38 cellular contexts compared by ENCODE assay signal in the genomic region with DNA sequence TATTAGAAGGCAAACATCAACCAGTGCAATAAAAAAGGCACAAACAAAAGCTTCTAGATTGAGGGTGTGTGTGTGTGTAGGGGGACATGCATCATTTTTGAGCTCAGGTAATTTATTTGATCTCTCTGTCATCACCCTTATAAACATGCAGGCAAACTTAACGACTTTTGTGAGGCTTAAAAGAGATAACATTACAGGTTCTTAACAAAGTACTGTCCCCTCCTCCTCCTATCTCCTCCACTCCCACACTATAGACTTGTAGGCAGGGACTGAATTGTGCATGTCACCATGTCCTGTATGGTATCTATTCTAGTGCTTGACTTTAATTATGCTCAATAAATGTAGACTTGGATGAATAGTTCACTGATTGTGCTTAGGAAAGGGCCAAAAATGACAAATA.
"Had no signal": no experiment of that assay in that cellular context is flagged by ENCODE, and none has a peak within 500 bp of the region (broad histone marks: within the 10 kb centered on the region; RNA-seq: fewer than 3 reads in every experiment).

No MANE protein-coding gene starts in this region.

- DNase-seq: activated effector memory CD4-positive, alpha-beta T cell treated with anti-CD3 and anti-CD28 coated beads, Interleukin-2, amount 50 U/mL, for 16 hours; activated effector memory CD4-positive, alpha-beta T cell treated with Interleukin-2 at 50 U/mL for 16 hours; activated gamma-delta T cell; activated gamma-delta T cell treated with Interleukin-2 at 50 U/mL for 16 hours; activated naive CD4-positive, alpha-beta T cell; activated naive CD4-positive, alpha-beta T cell treated with anti-CD3 and anti-CD28 coated beads for 36 hours; activated naive CD4-positive, alpha-beta T cell treated with anti-CD3 and anti-CD28 coated beads, Interleukin-2, amount 10 ng/mL, durations not matched to agents 7 days and 5 days; activated naive CD4-positive, alpha-beta T cell treated with anti-CD3 and anti-CD28 coated beads, Interleukin-2, amount 50 U/mL, for 16 hours; activated naive CD4-positive, alpha-beta T cell treated with Interleukin-2 at 50 U/mL for 16 hours; activated naive CD8-positive, alpha-beta T cell treated with anti-CD3 and anti-CD28 coated beads for 36 hours; activated naive CD8-positive, alpha-beta T cell treated with anti-CD3 and anti-CD28 coated beads, Interleukin-2, amount 10 ng/mL, durations not matched to agents 7 days and 5 days; activated naive CD8-positive, alpha-beta T cell treated with anti-CD3 and anti-CD28 coated beads, Interleukin-2, amount 50 U/mL, for 24 hours; activated T-cell treated with anti-CD3 and anti-CD28 coated beads, Interleukin-2, amount 50 U/mL, for 1 hour; activated T-cell treated with anti-CD3 and anti-CD28 coated beads, Interleukin-2, amount 50 U/mL, for 24 hours; activated T-cell treated with anti-CD3 and anti-CD28 coated beads, Interleukin-2, amount 50 U/mL, for 4 hours; activated T-cell treated with anti-CD3 and anti-CD28 coated beads, Interleukin-2, amount 50 U/mL, for 48 hours; activated T-cell treated with anti-CD3 and anti-CD28 coated beads, Interleukin-2, amount 50 U/mL, for 72 hours; adrenal gland; amniotic stem cell; amygdala; anterior cingulate cortex; aorta; body of pancreas; brain microvascular endothelial cell; caudate nucleus; central memory CD4-positive, alpha-beta T cell; cerebellar nuclear complex had no signal

- H3K4me3 ChIP-seq: adrenal gland, ascending aorta, body of pancreas, breast epithelium, cardiac muscle cell had no signal

- H3K4me1 Mint-ChIP-seq: activated naive CD4-positive, alpha-beta T cell treated with anti-CD3 and anti-CD28 coated beads, Interleukin-2, amount 10 ng/mL, durations not matched to agents 7 days and 5 days; activated naive CD4-positive, alpha-beta T cell treated with anti-CD3 and anti-CD28 coated beads, Interleukin-2, amount 50 U/mL, for 24 hours; activated naive CD8-positive, alpha-beta T cell treated with anti-CD3 and anti-CD28 coated beads for 36 hours; activated naive CD8-positive, alpha-beta T cell treated with anti-CD3 and anti-CD28 coated beads, Interleukin-2, amount 10 ng/mL, durations not matched to agents 7 days and 5 days; activated naive CD8-positive, alpha-beta T cell treated with anti-CD3 and anti-CD28 coated beads, Interleukin-2, amount 50 U/mL, for 24 hours; activated T-helper 17 cell treated with anti-CD3 and anti-CD28 coated beads, Interleukin-2, amount 50 U/mL, for 72 hours; brain; central memory CD8-positive, alpha-beta T cell had no signal

- H3K36me3 Mint-ChIP-seq: activated naive CD4-positive, alpha-beta T cell treated with anti-CD3 and anti-CD28 coated beads, Interleukin-2, amount 10 ng/mL, durations not matched to agents 7 days and 5 days; activated naive CD4-positive, alpha-beta T cell treated with anti-CD3 and anti-CD28 coated beads, Interleukin-2, amount 50 U/mL, for 24 hours; activated naive CD4-positive, alpha-beta T cell treated with anti-CD3 and anti-CD28 coated beads, Interleukin-2, amount 50 U/mL, for 72 hours; activated naive CD8-positive, alpha-beta T cell; activated naive CD8-positive, alpha-beta T cell treated with anti-CD3 and anti-CD28 coated beads for 36 hours; activated naive CD8-positive, alpha-beta T cell treated with anti-CD3 and anti-CD28 coated beads, Interleukin-2, amount 10 ng/mL, durations not matched to agents 7 days and 5 days; brain had no signal

- H3K4me1 ChIP-seq: adrenal gland, ascending aorta, body of pancreas, breast epithelium had no signal

- H3K27ac ChIP-seq: adrenal gland, ascending aorta, body of pancreas, brain microvascular endothelial cell, breast epithelium, cardiac muscle cell had no signal

- H3K4me3 Mint-ChIP-seq: activated naive CD4-positive, alpha-beta T cell treated with anti-CD3 and anti-CD28 coated beads for 36 hours; activated naive CD4-positive, alpha-beta T cell treated with anti-CD3 and anti-CD28 coated beads, Interleukin-2, amount 10 ng/mL, durations not matched to agents 7 days and 5 days; activated naive CD4-positive, alpha-beta T cell treated with anti-CD3 and anti-CD28 coated beads, Interleukin-2, amount 50 U/mL, for 24 hours; activated naive CD8-positive, alpha-beta T cell; activated naive CD8-positive, alpha-beta T cell treated with anti-CD3 and anti-CD28 coated beads for 36 hours; activated naive CD8-positive, alpha-beta T cell treated with anti-CD3 and anti-CD28 coated beads, Interleukin-2, amount 10 ng/mL, durations not matched to agents 7 days and 5 days; activated naive CD8-positive, alpha-beta T cell treated with anti-CD3 and anti-CD28 coated beads, Interleukin-2, amount 50 U/mL, for 24 hours; activated T-cell treated with anti-CD3 and anti-CD28 coated beads, Interleukin-2, amount 50 U/mL, for 24 hours; activated T-cell treated with anti-CD3 and anti-CD28 coated beads, Interleukin-2, amount 50 U/mL, for 4 hours; activated T-cell treated with anti-CD3 and anti-CD28 coated beads, Interleukin-2, amount 50 U/mL, for 72 hours; activated T-helper 1 cell treated with anti-CD3 and anti-CD28 coated beads, Interleukin-12 subunit alpha, Interleukin-12 subunit beta, Interleukin-2, Interleukin-4 antibody, amounts not matched to agents 30 ng/mL and 10 ng/mL and 1 ng/mL, durations not matched to agents 14 hours and 24 hours and 36 hours; activated T-helper 17 cell treated with anti-CD3 and anti-CD28 coated beads, Interleukin-2, amount 50 U/mL, for 72 hours; brain; central memory CD8-positive, alpha-beta T cell had no signal

- H3K36me3 ChIP-seq: adrenal gland, ascending aorta, brain microvascular endothelial cell, breast epithelium, cardiac muscle cell had no signal

- H3K9me3 ChIP-seq: adrenal gland, ascending aorta, body of pancreas, breast epithelium had no signal

- H3K9me3 Mint-ChIP-seq: activated naive CD4-positive, alpha-beta T cell treated with anti-CD3 and anti-CD28 coated beads for 36 hours; activated naive CD4-positive, alpha-beta T cell treated with anti-CD3 and anti-CD28 coated beads, Interleukin-2, amount 10 ng/mL, durations not matched to agents 7 days and 5 days; activated naive CD4-positive, alpha-beta T cell treated with anti-CD3 and anti-CD28 coated beads, Interleukin-2, amount 50 U/mL, for 24 hours; activated naive CD4-positive, alpha-beta T cell treated with anti-CD3 and anti-CD28 coated beads, Interleukin-2, amount 50 U/mL, for 72 hours; activated naive CD8-positive, alpha-beta T cell treated with anti-CD3 and anti-CD28 coated beads for 36 hours; activated naive CD8-positive, alpha-beta T cell treated with anti-CD3 and anti-CD28 coated beads, Interleukin-2, amount 10 ng/mL, durations not matched to agents 7 days and 5 days; activated naive CD8-positive, alpha-beta T cell treated with anti-CD3 and anti-CD28 coated beads, Interleukin-2, amount 50 U/mL, for 24 hours; activated T-cell treated with anti-CD3 and anti-CD28 coated beads, Interleukin-2, amount 50 U/mL, for 24 hours; activated T-cell treated with anti-CD3 and anti-CD28 coated beads, Interleukin-2, amount 50 U/mL, for 4 hours; activated T-cell treated with anti-CD3 and anti-CD28 coated beads, Interleukin-2, amount 50 U/mL, for 72 hours; activated T-helper 1 cell treated with anti-CD3 and anti-CD28 coated beads, Interleukin-12 subunit alpha, Interleukin-12 subunit beta, Interleukin-2, Interleukin-4 antibody, amounts not matched to agents 30 ng/mL and 10 ng/mL and 1 ng/mL, durations not matched to agents 14 hours and 24 hours and 36 hours; activated T-helper 17 cell treated with anti-CD3 and anti-CD28 coated beads, Interleukin-2, amount 50 U/mL, for 72 hours; activated T-helper 2 cell treated with anti-CD3 and anti-CD28 coated beads, Interferon-gamma antibody, Interleukin-2, Interleukin-4, amounts not matched to agents 10 μg/mL and 5 μg/mL and 100 μg/mL, durations not matched to agents 14 hours and 24 hours and 36 hours; brain; central memory CD8-positive, alpha-beta T cell had no signal

- ATAC-seq: activated naive CD4-positive, alpha-beta T cell treated with anti-CD3 and anti-CD28 coated beads, Interleukin-2, amount 50 U/mL, for 72 hours; activated naive CD8-positive, alpha-beta T cell treated with anti-CD3 and anti-CD28 coated beads, Interleukin-2, amount 50 U/mL, for 24 hours; activated T-cell treated with anti-CD3 and anti-CD28 coated beads, Interleukin-2, amount 50 U/mL, for 4 hours; activated T-cell treated with anti-CD3 and anti-CD28 coated beads, Interleukin-2, amount 50 U/mL, for 72 hours; activated T-helper 17 cell treated with anti-CD3 and anti-CD28 coated beads, Interleukin-2, amount 50 U/mL, for 72 hours; body of pancreas had no signal

- H3K27me3 Mint-ChIP-seq: activated naive CD4-positive, alpha-beta T cell treated with anti-CD3 and anti-CD28 coated beads, Interleukin-2, amount 10 ng/mL, durations not matched to agents 7 days and 5 days; activated naive CD8-positive, alpha-beta T cell treated with anti-CD3 and anti-CD28 coated beads, Interleukin-2, amount 50 U/mL, for 24 hours; central memory CD8-positive, alpha-beta T cell had no signal

- H3K27ac Mint-ChIP-seq: activated naive CD4-positive, alpha-beta T cell treated with anti-CD3 and anti-CD28 coated beads for 36 hours; activated naive CD4-positive, alpha-beta T cell treated with anti-CD3 and anti-CD28 coated beads, Interleukin-2, amount 10 ng/mL, durations not matched to agents 7 days and 5 days; activated naive CD4-positive, alpha-beta T cell treated with anti-CD3 and anti-CD28 coated beads, Interleukin-2, amount 50 U/mL, for 24 hours; activated naive CD4-positive, alpha-beta T cell treated with anti-CD3 and anti-CD28 coated beads, Interleukin-2, amount 50 U/mL, for 72 hours; activated naive CD8-positive, alpha-beta T cell; activated naive CD8-positive, alpha-beta T cell treated with anti-CD3 and anti-CD28 coated beads for 36 hours; activated naive CD8-positive, alpha-beta T cell treated with anti-CD3 and anti-CD28 coated beads, Interleukin-2, amount 10 ng/mL, durations not matched to agents 7 days and 5 days; activated naive CD8-positive, alpha-beta T cell treated with anti-CD3 and anti-CD28 coated beads, Interleukin-2, amount 50 U/mL, for 24 hours; activated T-cell treated with anti-CD3 and anti-CD28 coated beads, Interleukin-2, amount 50 U/mL, for 24 hours; activated T-cell treated with anti-CD3 and anti-CD28 coated beads, Interleukin-2, amount 50 U/mL, for 72 hours; activated T-helper 1 cell treated with anti-CD3 and anti-CD28 coated beads, Interleukin-12 subunit alpha, Interleukin-12 subunit beta, Interleukin-2, Interleukin-4 antibody, amounts not matched to agents 30 ng/mL and 10 ng/mL and 1 ng/mL, durations not matched to agents 14 hours and 24 hours and 36 hours; activated T-helper 17 cell treated with anti-CD3 and anti-CD28 coated beads, Interleukin-2, amount 50 U/mL, for 72 hours; activated T-helper 2 cell treated with anti-CD3 and anti-CD28 coated beads, Interferon-gamma antibody, Interleukin-2, Interleukin-4, amounts not matched to agents 10 μg/mL and 5 μg/mL and 100 μg/mL, durations not matched to agents 14 hours and 24 hours and 36 hours; brain had no signal
